In genomic region chr13:109131698-109132257, GRCh38 we compare ENCODE assay signal across 8 cellular contexts.
DNase-seq lines count a peak whose midpoint lies in the region; ATAC-seq and TF ChIP-seq lines count a peak whose summit lies in the region.

No MANE protein-coding gene starts in this region.

- H3K4me3 ChIP-seq in gastrocnemius medialis: no peak overlapping the region

- in situ Hi-C loops in gastrocnemius medialis (cut with MboI; ENCODE audit: low sequenced_read_pairs in 4 of 4): loop anchor here in 2 of 4 donors (25.0 kb wide), 1 partner anchor 981 kb away; no protein-coding TSS in a partner anchor

- H3K27me3 ChIP-seq in gastrocnemius medialis: no peaks in the 10 kb centered on the region

- no peaks in the 10 kb centered on the region for H3K36me3 ChIP-seq in gastrocnemius medialis

- no peaks in the 10 kb centered on the region for H3K9me3 ChIP-seq in gastrocnemius medialis

- no peak for TF ChIP-seq CTCF in gastrocnemius medialis (IDR thresholded peaks at IDR 0.05 in 4 of 5, conservative IDR thresholded peaks at IDR 0.05 in 1 of 5)
- no peak for TF ChIP-seq CTCF in glutamatergic neuron (IDR thresholded peaks at IDR 0.05; ENCODE audit: partially characterized antibody, unreplicated experiment)

- H3K36me3 Mint-ChIP-seq in activated naive CD4-positive, alpha-beta T cell treated with anti-CD3 and anti-CD28 coated beads for 36 hours (ENCODE audit: low read depth): no peaks in the 10 kb centered on the region
- H3K36me3 Mint-ChIP-seq in glutamatergic neuron (ENCODE audit: unreplicated experiment): no peaks in the 10 kb centered on the region

- H3K9me3 Mint-ChIP-seq in activated naive CD4-positive, alpha-beta T cell treated with anti-CD3 and anti-CD28 coated beads for 36 hours: no peaks in the 10 kb centered on the region
- H3K9me3 Mint-ChIP-seq in glutamatergic neuron (ENCODE audit: unreplicated experiment): no peaks in the 10 kb centered on the region

- DNase-seq in NOMO-1 (lab: John Stamatoyannopoulos, UW; ENCODE audit: unreplicated experiment in 2 of 2): peak; percentile 90 to 96
- peak; percentile 57 for DNase-seq in kidney tubule cell (ENCODE audit: low spot score)
- no peak for DNase-seq in SHP77 treated with DMSO at 0.1 percent for 48 hours (lab: John Stamatoyannopoulos, UW)
- no peak for DNase-seq in activated naive CD4-positive, alpha-beta T cell treated with anti-CD3 and anti-CD28 coated beads for 36 hours
- no peak for DNase-seq in gastrocnemius medialis
- DNase-seq in glutamatergic neuron: no peak

- peak; percentile 79 for ATAC-seq in GM18517 (IDR thresholded peaks at IDR 0.05; ENCODE audit: unreplicated experiment)
- peak; percentile 92 for ATAC-seq in HG02642 (IDR thresholded peaks at IDR 0.05; ENCODE audit: poor library complexity, unreplicated experiment)
- ATAC-seq in gastrocnemius medialis: no peak

- no peak overlapping the region for H3K27ac ChIP-seq in gastrocnemius medialis

- no peak overlapping the region for H3K4me3 Mint-ChIP-seq in activated naive CD4-positive, alpha-beta T cell treated with anti-CD3 and anti-CD28 coated beads for 36 hours
- H3K4me3 Mint-ChIP-seq in glutamatergic neuron (ENCODE audit: unreplicated experiment): no peak overlapping the region

- CTCF ChIA-PET in activated naive CD4-positive, alpha-beta T cell treated with anti-CD3 and anti-CD28 coated beads for 36 hours (lab: Charles Lee): no interaction called here

- H3K27ac Mint-ChIP-seq in activated naive CD4-positive, alpha-beta T cell treated with anti-CD3 and anti-CD28 coated beads for 36 hours: no peak overlapping the region
- H3K27ac Mint-ChIP-seq in glutamatergic neuron (ENCODE audit: unreplicated experiment): no peak overlapping the region

- H3K4me1 ChIP-seq in gastrocnemius medialis: no peaks in the 10 kb centered on the region

- H3K27me3 Mint-ChIP-seq in activated naive CD4-positive, alpha-beta T cell treated with anti-CD3 and anti-CD28 coated beads for 36 hours (ENCODE audit: low read depth): peaks cover 19% of the 10 kb centered on the region
- peaks cover 5% of the 10 kb centered on the region for H3K27me3 Mint-ChIP-seq in glutamatergic neuron (ENCODE audit: unreplicated experiment)

- intact Hi-C loops in activated naive CD4-positive, alpha-beta T cell treated with anti-CD3 and anti-CD28 coated beads for 36 hours (cut with micrococcal nuclease): no loop called here
- intact Hi-C loops in gastrocnemius medialis (cut with DNase I; ENCODE audit: low total_unique reads): no loop called here

- no peak for TF ChIP-seq POLR2A in gastrocnemius medialis (IDR thresholded peaks at IDR 0.05)

- H3K4me1 Mint-ChIP-seq in activated naive CD4-positive, alpha-beta T cell treated with anti-CD3 and anti-CD28 coated beads for 36 hours (ENCODE audit: low read depth): no peaks in the 10 kb centered on the region
- H3K4me1 Mint-ChIP-seq in glutamatergic neuron (ENCODE audit: low read depth, unreplicated experiment): peaks cover 13% of the 10 kb centered on the region

Comparison
In these comparisons a context has a peak if more than half of its experiments do, and no peak if none do; other contexts are left out.
1. ATAC-seq: peak in GM18517 (single experiment) and HG02642 (single experiment); none in gastrocnemius medialis (0 of 2).
2. DNase-seq: peak in NOMO-1 (2 of 2) and kidney tubule cell (single experiment); none in SHP77 treated with DMSO at 0.1 percent for 48 hours (single experiment), activated naive CD4-positive, alpha-beta T cell treated with anti-CD3 and anti-CD28 coated beads for 36 hours (single experiment), gastrocnemius medialis (0 of 2) and glutamatergic neuron (single experiment).